In the genomic region with DNA sequence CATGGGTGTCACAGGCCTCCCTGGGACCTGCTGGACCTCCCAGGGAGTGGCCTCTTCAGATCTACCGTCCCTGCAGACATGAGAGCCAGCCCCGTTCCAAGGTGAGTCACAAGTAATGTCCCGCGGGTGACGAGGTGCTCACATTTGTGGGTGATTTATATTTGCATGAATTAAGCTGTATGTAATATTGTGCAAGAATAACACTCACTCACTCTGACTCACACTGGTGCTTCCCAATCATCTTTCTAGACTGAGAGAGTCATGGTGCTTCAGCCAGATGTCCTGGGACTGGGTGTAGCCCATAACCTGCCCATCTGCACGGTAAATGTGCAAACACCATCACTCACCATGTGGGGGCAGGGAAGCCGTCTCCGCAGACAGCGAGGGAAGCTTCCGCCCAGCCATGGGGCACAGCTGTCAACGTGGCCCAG, we compare ENCODE assay signal across 11 cellular contexts.
A peak's percentile ranks its signal among the peaks of the same experiment; 100 is the strongest.
DNase-seq lines count a peak whose midpoint lies in the region; ATAC-seq, FAIRE-seq and TF ChIP-seq lines count a peak whose summit lies in the region.
"Had no signal": no experiment of that assay in that cellular context is flagged by ENCODE, and none has a peak within 500 bp of the region (broad histone marks: within the 10 kb centered on the region; RNA-seq: fewer than 3 reads in every experiment).

No MANE protein-coding gene starts in this region.

- DNase-seq in activated T-cell treated with anti-CD3 and anti-CD28 coated beads, Interleukin-2, amount 50 U/mL, for 24 hours = peak; percentile 17
- DNase-seq in activated T-cell treated with anti-CD3 and anti-CD28 coated beads, Interleukin-2, amount 50 U/mL, for 1 hour = no peak
- peak; percentile 74 for DNase-seq in NOMO-1 treated with DMSO at 0.1 percent for 48 hours (lab: John Stamatoyannopoulos, UW; ENCODE audit: unreplicated experiment)
- no peak for DNase-seq in GM12878 (ENCODE audit: low read depth, low spot score)
- DNase-seq in natural killer cell treated with Interleukin-12 subunit alpha and Interleukin-12 subunit beta and Interleukin-15 and Interleukin-18, amount 100 ng/mL, for 72 hours (ENCODE audit: low spot score) = no peak
- DNase-seq in GOT3 (lab: John Stamatoyannopoulos, UW) = no peak
- DNase-seq in HPDE6-E6E7 (ENCODE audit: extremely low spot score) = no peak
- no peak for DNase-seq in NCI-H524 treated with DMSO at 0.1 percent for 48 hours (lab: John Stamatoyannopoulos, UW)
- DNase-seq: NCI-H1417; stimulated activated CD4-positive, alpha-beta T cell treated with anti-CD3 and anti-CD28 coated beads, Interleukin-2, amount 100 ng/mL, for 24 hours had no signal

- H3K36me3 ChIP-seq in GM12878 (ENCODE audit: control insufficient read depth in 2 of 2, insufficient read depth in 2 of 2, low read length in 1 of 2) = no peaks in the 10 kb centered on the region
- H3K36me3 ChIP-seq: vagina had no signal

- no peak overlapping the region for H3K9ac ChIP-seq in GM12878 (ENCODE audit: control insufficient read depth, insufficient read depth, low read length)

- in situ Hi-C loops in GM12878 (cut with MboI) = no loop called here

- no peaks in the 10 kb centered on the region for H3K27me3 Mint-ChIP-seq in activated T-cell treated with anti-CD3 and anti-CD28 coated beads, Interleukin-2, amount 50 U/mL, for 24 hours
- H3K27me3 Mint-ChIP-seq in natural killer cell treated with Interleukin-12 subunit alpha and Interleukin-12 subunit beta and Interleukin-15 and Interleukin-18, amount 100 ng/mL, for 72 hours = peaks cover 3 to 7% of the 10 kb centered on the region in 2 donors

- H3K27me3 ChIP-seq in GM12878 (replicated peaks in 1 of 2; ENCODE audit: control insufficient read depth in 2 of 2, insufficient read depth in 2 of 2, low read length in 1 of 2) = no peaks in the 10 kb centered on the region
- H3K27me3 ChIP-seq: vagina had no signal

- no peak overlapping the region for H3K4me3 Mint-ChIP-seq in activated T-cell treated with anti-CD3 and anti-CD28 coated beads, Interleukin-2, amount 50 U/mL, for 24 hours
- H3K4me3 Mint-ChIP-seq in natural killer cell treated with Interleukin-12 subunit alpha and Interleukin-12 subunit beta and Interleukin-15 and Interleukin-18, amount 100 ng/mL, for 72 hours = no peak overlapping the region

- BruUV-seq in GM12878 (replicated peaks; lab: Mats Ljungman, UMichigan) = no TSS peak

- peaks cover 23% of the 10 kb centered on the region for H3K4me1 Mint-ChIP-seq in activated T-cell treated with anti-CD3 and anti-CD28 coated beads, Interleukin-2, amount 50 U/mL, for 24 hours (ENCODE audit: low read depth)
- peaks cover 13 to 20% of the 10 kb centered on the region in 2 donors for H3K4me1 Mint-ChIP-seq in natural killer cell treated with Interleukin-12 subunit alpha and Interleukin-12 subunit beta and Interleukin-15 and Interleukin-18, amount 100 ng/mL, for 72 hours (ENCODE audit: low read depth in 2 of 2)

- peaks cover 6% of the 10 kb centered on the region for H3K36me3 Mint-ChIP-seq in activated T-cell treated with anti-CD3 and anti-CD28 coated beads, Interleukin-2, amount 50 U/mL, for 24 hours (ENCODE audit: low read depth)
- peaks cover 12% of the 10 kb centered on the region for H3K36me3 Mint-ChIP-seq in natural killer cell treated with Interleukin-12 subunit alpha and Interleukin-12 subunit beta and Interleukin-15 and Interleukin-18, amount 100 ng/mL, for 72 hours

- RAD21 ChIA-PET in GM12878 (lab: Charles Lee; ENCODE audit: unreplicated experiment) = no interaction called here

- no peak overlapping the region for H3K4me3 ChIP-seq in GM12878
- H3K4me3 ChIP-seq: vagina had no signal

- H3K27ac ChIP-seq in GM12878 (ENCODE audit: control insufficient read depth, insufficient read depth) = no peak overlapping the region
- H3K27ac ChIP-seq: vagina had no signal

- no peak overlapping the region for H3K4me2 ChIP-seq in GM12878 (ENCODE audit: control insufficient read depth, insufficient read depth)

- no peak for TF ChIP-seq EP300 in GM12878 (IDR thresholded peaks at IDR 0.05; ENCODE audit: borderline replicate concordance in 1 of 2, control insufficient read depth in 1 of 2, low read depth in 2 of 2, low read length in 2 of 2)

- FAIRE-seq in GM12878 (lab: Jason Lieb, UNC) = no peak

- H2AFZ ChIP-seq in GM12878 (ENCODE audit: control insufficient read depth, low read depth, low read length) = no peak overlapping the region

- POLR2A ChIA-PET in GM12878 (lab: Charles Lee) = no interaction called here

- H3K27ac Mint-ChIP-seq in activated T-cell treated with anti-CD3 and anti-CD28 coated beads, Interleukin-2, amount 50 U/mL, for 24 hours = peak overlapping the region; percentile 19
- peak overlapping the region in 1 of 2 donors; percentile 48 for H3K27ac Mint-ChIP-seq in natural killer cell treated with Interleukin-12 subunit alpha and Interleukin-12 subunit beta and Interleukin-15 and Interleukin-18, amount 100 ng/mL, for 72 hours

- ATAC-seq in GM12878 = no peak
- ATAC-seq in natural killer cell treated with Interleukin-12 subunit alpha and Interleukin-12 subunit beta and Interleukin-15 and Interleukin-18, amount 100 ng/mL, for 72 hours = peak; percentile 75 to 85

- H3K4me1 ChIP-seq in GM12878 (ENCODE audit: control insufficient read depth, insufficient read depth, low read length) = no peaks in the 10 kb centered on the region
- H3K4me1 ChIP-seq: vagina had no signal

- TF ChIP-seq RAD21 in GM12878 (IDR thresholded peaks at IDR 0.05; ENCODE audit: insufficient read depth, low read depth, low read length) = no peak

- 52% methylated on average over 11 of the region's 11 CpGs for WGBS in GM12878 (ENCODE audit: insufficient coverage, insufficient replicate concordance, low lambda C conversion rate, missing lambda C conversion rate)

- TF ChIP-seq CTCF in GM12878 (IDR thresholded peaks at IDR 0.05 in 2 of 3, conservative IDR thresholded peaks at IDR 0.05 in 1 of 3; ENCODE audit: control insufficient read depth in 2 of 3, extremely low read depth in 1 of 3, insufficient read depth in 1 of 3, low read depth in 3 of 3, low read length in 3 of 3) = no peak

- H3K9me3 ChIP-seq in GM12878 (replicated peaks; ENCODE audit: control insufficient read depth, insufficient read depth, low read length) = peaks cover 4% of the 10 kb centered on the region; the same call in 1 of the 3 replicates
- H3K9me3 ChIP-seq: vagina had no signal

- H4K20me1 ChIP-seq in GM12878 (ENCODE audit: control insufficient read depth, insufficient read depth) = no peaks in the 10 kb centered on the region

- intact Hi-C loops in GM12878 (cut with micrococcal nuclease; ENCODE audit: unreplicated experiment) = no loop called here

- TF ChIP-seq POLR2A in GM12878 (IDR thresholded peaks at IDR 0.05; ENCODE audit: low read depth, low read length) = no peak

- peaks cover 17% of the 10 kb centered on the region for H3K9me3 Mint-ChIP-seq in activated T-cell treated with anti-CD3 and anti-CD28 coated beads, Interleukin-2, amount 50 U/mL, for 24 hours
- H3K9me3 Mint-ChIP-seq in natural killer cell treated with Interleukin-12 subunit alpha and Interleukin-12 subunit beta and Interleukin-15 and Interleukin-18, amount 100 ng/mL, for 72 hours = peaks cover 14% of the 10 kb centered on the region

- SMC1A ChIA-PET in GM12878 (lab: Charles Lee; ENCODE audit: uncharacterized antibody, unreplicated experiment) = no interaction called here

- CTCF ChIA-PET in GM12878 (lab: Yijun Ruan, JAX) = no interaction called here

- H3K79me2 ChIP-seq in GM12878 (ENCODE audit: control insufficient read depth, insufficient read depth, low read length) = no peaks in the 10 kb centered on the region

TF ChIP-seq in GM12878, 131 proteins besides CTCF, POLR2A, EP300 and RAD21:
- TF ChIP-seq, protein P1, sequence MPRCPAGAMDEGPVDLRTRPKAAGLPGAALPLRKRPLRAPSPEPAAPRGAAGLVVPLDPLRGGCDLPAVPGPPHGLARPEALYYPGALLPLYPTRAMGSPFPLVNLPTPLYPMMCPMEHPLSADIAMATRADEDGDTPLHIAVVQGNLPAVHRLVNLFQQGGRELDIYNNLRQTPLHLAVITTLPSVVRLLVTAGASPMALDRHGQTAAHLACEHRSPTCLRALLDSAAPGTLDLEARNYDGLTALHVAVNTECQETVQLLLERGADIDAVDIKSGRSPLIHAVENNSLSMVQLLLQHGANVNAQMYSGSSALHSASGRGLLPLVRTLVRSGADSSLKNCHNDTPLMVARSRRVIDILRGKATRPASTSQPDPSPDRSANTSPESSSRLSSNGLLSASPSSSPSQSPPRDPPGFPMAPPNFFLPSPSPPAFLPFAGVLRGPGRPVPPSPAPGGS (IDR thresholded peaks at IDR 0.05; ENCODE audit: borderline replicate concordance, insufficient read depth, low read depth, low read length, poor library complexity, severe bottlenecking) = peak; percentile 63
- TF ChIP-seq ZNF217 (IDR thresholded peaks at IDR 0.05) = no peak
TF ChIP-seq in GM12878: peak in this region for 1.

Comparison
In these comparisons a context has a peak if more than half of its experiments do, and no peak if none do; other contexts are left out.
1. DNase-seq: peak in activated T-cell treated with anti-CD3 and anti-CD28 coated beads, Interleukin-2, amount 50 U/mL, for 24 hours (single experiment) and NOMO-1 treated with DMSO at 0.1 percent for 48 hours (single experiment); none in activated T-cell treated with anti-CD3 and anti-CD28 coated beads, Interleukin-2, amount 50 U/mL, for 1 hour (single experiment), GM12878 (single experiment), natural killer cell treated with Interleukin-12 subunit alpha and Interleukin-12 subunit beta and Interleukin-15 and Interleukin-18, amount 100 ng/mL, for 72 hours (single experiment), GOT3 (single experiment), HPDE6-E6E7 (single experiment) and NCI-H524 treated with DMSO at 0.1 percent for 48 hours (single experiment).